ENCODE assay signal across 13 cellular contexts in genomic region chr12:11747969-11748368, GRCh38.
"Had no signal": no experiment of that assay in that cellular context is flagged by ENCODE, and none has a peak within 500 bp of the region (broad histone marks: within the 10 kb centered on the region; RNA-seq: fewer than 3 reads in every experiment).

No MANE protein-coding gene starts in this region.

- H3K4me3 Mint-ChIP-seq: activated naive CD8-positive, alpha-beta T cell; naive thymus-derived CD8-positive, alpha-beta T cell had no signal

- DNase-seq: activated CD4-positive, alpha-beta T cell treated with anti-CD3 and anti-CD28 coated beads for 1 hour; amygdala; body of pancreas; dorsolateral prefrontal cortex; naive thymus-derived CD8-positive, alpha-beta T cell; sigmoid colon; stimulated activated naive CD4-positive, alpha-beta T cell treated with Interleukin-2 at 50 U/mL for 16 hours; T-helper 1 cell; T1000; tibial artery had no signal

- H3K9me3 ChIP-seq: body of pancreas, sigmoid colon, tibial artery had no signal

- H2AFZ ChIP-seq: parathyroid adenoma had no signal

- H3K9ac ChIP-seq: parathyroid adenoma had no signal

- H3K27me3 ChIP-seq: body of pancreas, dorsolateral prefrontal cortex, sigmoid colon, tibial artery had no signal

- H3K27me3 Mint-ChIP-seq: activated naive CD8-positive, alpha-beta T cell; naive thymus-derived CD8-positive, alpha-beta T cell had no signal

- H3K36me3 ChIP-seq: sigmoid colon, tibial artery had no signal

- H3K4me3 ChIP-seq: body of pancreas, dorsolateral prefrontal cortex, sigmoid colon, tibial artery had no signal

- H3K9me3 Mint-ChIP-seq: naive thymus-derived CD8-positive, alpha-beta T cell had no signal

- H3K27ac Mint-ChIP-seq: activated naive CD8-positive, alpha-beta T cell; naive thymus-derived CD8-positive, alpha-beta T cell had no signal

- H3K27ac ChIP-seq: body of pancreas, dorsolateral prefrontal cortex, parathyroid adenoma, VCaP had no signal

- ATAC-seq: body of pancreas; naive thymus-derived CD8-positive, alpha-beta T cell had no signal
